In the genomic region with DNA sequence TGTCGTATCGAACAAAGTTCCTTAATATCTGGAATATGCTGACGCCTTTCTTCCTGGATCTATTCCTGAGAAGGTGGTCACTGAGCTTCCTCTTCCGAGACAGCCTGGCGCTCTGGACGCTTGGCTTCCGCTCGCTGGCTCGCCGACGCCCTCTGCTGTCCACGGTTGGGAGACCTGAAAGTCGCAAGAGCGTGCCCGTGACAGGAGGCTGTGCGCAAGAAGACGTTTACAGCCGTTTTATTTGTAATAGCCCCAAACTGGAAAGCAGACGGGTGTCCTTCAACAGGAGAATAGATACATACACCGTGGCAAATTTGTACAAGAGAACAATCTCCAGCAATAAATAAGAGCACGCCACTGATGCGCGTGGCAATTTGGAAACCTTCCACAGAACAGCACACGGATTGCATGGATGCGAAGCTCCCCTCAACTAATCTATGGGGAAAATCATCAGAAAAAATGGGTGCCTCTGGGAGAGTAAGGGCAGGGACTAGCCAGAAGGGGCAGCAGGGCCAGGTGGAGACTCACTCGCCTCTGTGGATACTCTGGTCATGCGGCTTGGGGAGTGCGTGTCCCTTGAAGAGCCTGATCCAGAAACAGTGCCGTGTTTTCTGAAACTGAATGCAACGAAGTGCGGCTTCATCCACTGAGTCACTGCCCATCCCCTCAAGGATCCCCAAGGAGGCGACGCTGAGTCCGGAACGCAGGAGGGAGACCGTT, we compare ENCODE assay signal across 8 cellular contexts. TPM values are rescaled to one million over a fixed set of nuclear protein-coding genes. Genes with fewer than 3 reads are reported as not detected.
DNase-seq lines count a peak whose midpoint lies in the region; ATAC-seq and TF ChIP-seq lines count a peak whose summit lies in the region.

No MANE protein-coding gene starts in this region.

- H3K27me3 ChIP-seq in HL-60 (ENCODE audit: insufficient read depth, poor library complexity, severe bottlenecking) (peaks cover 7% of the 10 kb centered on the region), neural progenitor cell (peaks cover 29% of the 10 kb centered on the region)

- H4K20me1 ChIP-seq in neural progenitor cell (ENCODE audit: low read depth): no peaks in the 10 kb centered on the region

- H3K9me3 ChIP-seq in neural progenitor cell (ENCODE audit: low read depth): no peaks in the 10 kb centered on the region

- TF ChIP-seq CTCF in HL-60 (IDR thresholded peaks at IDR 0.05; ENCODE audit: insufficient read depth, low read length) (peak; percentile 75), neural progenitor cell (IDR thresholded peaks at IDR 0.05) (peak; percentile 87)

- H3K27ac ChIP-seq in HL-60 (replicated peaks) (no peak overlapping the region), neural progenitor cell (no peak overlapping the region)

- H3K4me3 ChIP-seq in HL-60 (replicated peaks; ENCODE audit: insufficient read depth, low read length): no peak overlapping the region
- no peak overlapping the region for H3K4me3 ChIP-seq in neural progenitor cell

- in situ Hi-C loops in ACHN (cut with HindIII; ENCODE audit: low pct_ligation_motif_present, low pct_unique_long_range_greater_than_20kb, low sequenced_read_pairs): no loop called here

- H3K9me3 Mint-ChIP-seq in neural progenitor cell: no peaks in the 10 kb centered on the region

- no peaks in the 10 kb centered on the region for H3F3A ChIP-seq in neural progenitor cell (ENCODE audit: low read depth)

- H3K9ac ChIP-seq in neural progenitor cell: no peak overlapping the region

- no peak overlapping the region for H3K27ac Mint-ChIP-seq in neural progenitor cell

- no peak overlapping the region for H2AFZ ChIP-seq in neural progenitor cell (replicated peaks)

- DNase-seq in ACHN (peak; percentile 69), HL-60 (ENCODE audit: low read depth in 1 of 2, low spot score in 1 of 2) (peak; percentile 68 to 81), SHP77 (lab: John Stamatoyannopoulos, UW) (peak; percentile 43 to 58), fibroblast of the conjunctiva (ENCODE audit: low read depth) (peak; percentile 51), neural progenitor cell (ENCODE audit: low spot score) (peak; percentile 83)
- DNase-seq in activated effector memory CD4-positive, alpha-beta T cell treated with anti-CD3 and anti-CD28 coated beads, Interleukin-2, amount 50 U/mL, for 16 hours: peak; percentile 89
- DNase-seq in stimulated activated naive CD8-positive, alpha-beta T cell treated with anti-CD3 and anti-CD28 coated beads, Interleukin-15, Interleukin-2, amounts not matched to agents 100 U/mL and 50 U/mL, for 24 hours: peak; percentile 87

- H3K27me3 Mint-ChIP-seq in neural progenitor cell (ENCODE audit: insufficient read depth, low read depth): peaks cover 10% of the 10 kb centered on the region

- H3K4me1 Mint-ChIP-seq in neural progenitor cell: peaks cover 4% of the 10 kb centered on the region

- peak; percentile 64 for ATAC-seq in GM18520 (IDR thresholded peaks at IDR 0.05; ENCODE audit: unreplicated experiment)
- ATAC-seq in stimulated activated naive CD8-positive, alpha-beta T cell treated with anti-CD3 and anti-CD28 coated beads, Interleukin-15, Interleukin-2, amounts not matched to agents 100 U/mL and 50 U/mL, for 24 hours: peak; percentile 73

- H3K4me3 Mint-ChIP-seq in neural progenitor cell: no peak overlapping the region

- no peaks in the 10 kb centered on the region for H3K36me3 ChIP-seq in neural progenitor cell

- H3K36me3 Mint-ChIP-seq in neural progenitor cell: no peaks in the 10 kb centered on the region

- no peaks in the 10 kb centered on the region for H3K79me2 ChIP-seq in neural progenitor cell (ENCODE audit: low read depth)

- H3K4me1 ChIP-seq in neural progenitor cell: no peaks in the 10 kb centered on the region

- H3K4me2 ChIP-seq in neural progenitor cell: no peak overlapping the region

RNA-seq across cellular contexts. Expression of gene BNIP3, which starts 41.5 kb away (rescaled TPM):
- total RNA-seq in neural progenitor cell (ENCODE audit: low replicate concordance): 256 and 312 TPM in 2 replicates

RNA-seq across cellular contexts. Expression of gene JAKMIP3, which starts 42.5 kb away (rescaled TPM):
- 0.31 and 0.37 TPM in 2 replicates for total RNA-seq in neural progenitor cell (ENCODE audit: low replicate concordance)
